In the genomic region with DNA sequence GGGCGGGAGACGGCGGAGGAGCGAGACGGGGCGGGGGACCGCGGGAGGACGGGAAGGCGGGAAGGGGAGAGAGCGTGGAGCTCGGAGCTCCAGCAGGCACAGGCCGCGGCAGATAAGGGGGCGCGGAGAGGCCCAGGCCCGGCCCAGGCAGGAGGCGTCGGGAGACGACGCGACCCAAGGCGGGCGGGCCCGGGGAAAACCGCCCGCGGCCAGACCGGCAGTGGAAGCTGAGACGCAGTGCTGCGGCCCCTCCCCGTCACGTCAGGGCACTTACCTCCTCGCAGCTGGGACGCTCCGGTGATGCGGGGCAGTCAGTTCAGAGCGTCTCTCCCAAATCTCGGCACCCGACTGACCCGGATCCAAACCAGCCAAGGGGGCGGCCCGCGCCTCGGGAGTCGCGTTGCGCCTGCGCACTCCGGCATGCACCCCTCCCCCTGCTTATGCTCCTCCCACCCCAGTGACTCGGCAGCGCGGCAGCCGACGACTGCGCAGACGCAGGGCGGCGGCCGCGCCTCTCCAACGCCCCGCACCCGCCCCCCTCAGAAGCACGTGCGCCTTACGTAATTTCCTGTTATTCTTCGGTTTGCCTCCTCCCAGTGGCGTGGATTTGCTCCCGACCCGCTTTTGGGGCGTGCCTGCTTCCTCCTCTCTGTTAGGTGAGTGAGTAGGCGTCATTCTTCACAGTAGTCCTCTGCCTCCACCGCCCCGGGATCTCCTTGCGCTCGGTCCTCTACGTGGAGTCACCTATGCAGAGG, we compare ENCODE assay signal across 8 cellular contexts. TPM values are rescaled to one million over a fixed set of nuclear protein-coding genes. Genes with fewer than 3 reads are reported as not detected.
DNase-seq lines count a peak whose midpoint lies in the region; ATAC-seq and TF ChIP-seq lines count a peak whose summit lies in the region.

A gene (minus strand): TSS at position 350 of the 755 bp plus-strand sequence. CDS start 3,814 bp downstream, outside the sequence.

- H3K9me3 ChIP-seq in BLaER1 treated with 17β-estradiol and CSF1 and Interleukin-3, amounts not matched to agents 10 nM and 100 nM (replicated peaks in 1 of 11), result no peaks in the 10 kb centered on the region
- H3K9me3 ChIP-seq in left lung, result no peaks in the 10 kb centered on the region

- peaks cover 10 to 17% (median 12%) of the 10 kb centered on the region in 11 experiments; a peak in 20 of 22 replicates for H3K36me3 ChIP-seq in BLaER1 treated with 17β-estradiol and CSF1 and Interleukin-3, amounts not matched to agents 10 nM and 100 nM
- H3K36me3 ChIP-seq in left lung, result peaks cover 0 to 13% of the 10 kb centered on the region in 2 donors

- peak within 1 kb of the TSS; percentile 89 to 98 (median 94) for H3K4me2 ChIP-seq in BLaER1 treated with 17β-estradiol and CSF1 and Interleukin-3, amounts not matched to agents 10 nM and 100 nM

- peak within 1 kb of the TSS; percentile 96 to 99 (median 98) for H3K9ac ChIP-seq in BLaER1 treated with 17β-estradiol and CSF1 and Interleukin-3, amounts not matched to agents 10 nM and 100 nM

- H3K4me1 ChIP-seq in BLaER1 treated with 17β-estradiol and CSF1 and Interleukin-3, amounts not matched to agents 10 nM and 100 nM, result peaks cover 37 to 47% (median 43%) of the 10 kb centered on the region in 10 experiments
- H3K4me1 ChIP-seq in left lung, result peaks cover 27 to 61% of the 10 kb centered on the region in 2 donors

- DNase-seq in NCI-H748 (lab: John Stamatoyannopoulos, UW; ENCODE audit: unreplicated experiment) (peak; percentile 97), dedifferentiated amniotic fluid mesenchymal stem cell (ENCODE audit: extremely low spot score) (peak; percentile 97), left lung (peak; percentile 97 to 98)
- DNase-seq in activated CD4-positive, alpha-beta T cell treated with anti-CD3 and anti-CD28 coated beads, Interleukin-2, amount 50 U/mL, for 1 hour, result peak; percentile 97
- peak; percentile 97 for DNase-seq in stimulated activated CD4-positive, alpha-beta T cell treated with anti-CD3 and anti-CD28 coated beads, Interleukin-2, amount 100 ng/mL, for 48 hours

- peak in 1 of 2 donors; percentile 17 for TF ChIP-seq CTCF in left lung (IDR thresholded peaks at IDR 0.05)

- H4K20me1 ChIP-seq in BLaER1 treated with 17β-estradiol and CSF1 and Interleukin-3, amounts not matched to agents 10 nM and 100 nM, result peaks cover 40 to 49% (median 45%) of the 10 kb centered on the region in 11 experiments

- H3K27ac ChIP-seq in BLaER1 treated with 17β-estradiol and CSF1 and Interleukin-3, amounts not matched to agents 10 nM and 100 nM, result peak within 1 kb of the TSS; percentile 96 to 99 (median 98)
- H3K27ac ChIP-seq in left lung, result peak within 1 kb of the TSS; percentile 96 to 97

- no peaks in the 10 kb centered on the region for H3K27me3 ChIP-seq in BLaER1 treated with 17β-estradiol and CSF1 and Interleukin-3, amounts not matched to agents 10 nM and 100 nM
- no peaks in the 10 kb centered on the region for H3K27me3 ChIP-seq in left lung

- ATAC-seq in GM19351 (IDR thresholded peaks at IDR 0.05; ENCODE audit: unreplicated experiment) (peak; percentile 80), HG03521 (IDR thresholded peaks at IDR 0.05; ENCODE audit: unreplicated experiment) (peak; percentile 85), left lung (peak; percentile 93)

- intact Hi-C loops in left lung (cut with DNase I), result loop anchor here in 1 of 2 donors (10.0 kb wide), 2 partner anchors 174 to 254 kb away; no protein-coding TSS in a partner anchor

- H3K4me3 ChIP-seq in BLaER1 treated with 17β-estradiol and CSF1 and Interleukin-3, amounts not matched to agents 10 nM and 100 nM, result peak within 1 kb of the TSS; percentile 83 to 97 (median 95)
- H3K4me3 ChIP-seq in left lung, result peak within 1 kb of the TSS; percentile 93 to 98

RNA-seq across cellular contexts. Expression of the gene that starts here (rescaled TPM):
- total RNA-seq in left lung, result 10 to 100 TPM; 22.3 to 30.0 TPM

Comparison
In these comparisons a context has a peak if more than half of its experiments do, and no peak if none do; other contexts are left out.
1. Peak in every context shown above with its lines: DNase-seq, ATAC-seq, H3K4me3 ChIP-seq and H3K27ac ChIP-seq.